In genomic region chr20:49566401-49566800, GRCh38 we compare ENCODE assay signal across 1 cellular context.
TF ChIP-seq lines count a peak whose summit lies in the region.

No MANE protein-coding gene starts in this region.

TF ChIP-seq in WTC11, 78 proteins besides CTCF, POLR2A, EP300 and RAD21 (continued from another document):
- TF ChIP-seq ERG (CRISPR knock-in tag; IDR thresholded peaks at IDR 0.05): no peak
- TF ChIP-seq TEAD1 (CRISPR knock-in tag; IDR thresholded peaks at IDR 0.05): no peak
- TF ChIP-seq ZNF512 (CRISPR knock-in tag; IDR thresholded peaks at IDR 0.05; ENCODE audit: borderline replicate concordance): no peak
- no peak for TF ChIP-seq MXD4 (CRISPR knock-in tag; IDR thresholded peaks at IDR 0.05; ENCODE audit: borderline replicate concordance)
